8 cellular contexts compared by ENCODE assay signal in genomic region chr9:129610473-129611301, GRCh38. TPM values are rescaled to one million over a fixed set of nuclear protein-coding genes. Genes with fewer than 3 reads are reported as not detected.
A peak's percentile ranks its signal among the peaks of the same experiment; 100 is the strongest.
DNase-seq lines count a peak whose midpoint lies in the region; ATAC-seq and TF ChIP-seq lines count a peak whose summit lies in the region.

No MANE protein-coding gene starts in this region.

- WGBS in tibial nerve, 2 donors, result 1% methylated on average over 22 to 35 of the region's 66 CpGs

- H3K27me3 Mint-ChIP-seq in activated naive CD4-positive, alpha-beta T cell treated with anti-CD3 and anti-CD28 coated beads, Interleukin-2, amount 50 U/mL, for 24 hours, result no peaks in the 10 kb centered on the region

- H4K20me1 ChIP-seq in osteoblast (ENCODE audit: insufficient read depth, low read length), result no peaks in the 10 kb centered on the region

- H3K27ac Mint-ChIP-seq in activated naive CD4-positive, alpha-beta T cell treated with anti-CD3 and anti-CD28 coated beads, Interleukin-2, amount 50 U/mL, for 24 hours, result no peak overlapping the region

- H3K36me3 ChIP-seq in osteoblast (ENCODE audit: insufficient read depth, low read length) (no peaks in the 10 kb centered on the region), tibial nerve (no peaks in the 10 kb centered on the region)

- peak overlapping the region; percentile 91 for H2AFZ ChIP-seq in osteoblast (ENCODE audit: low read length)

- H3K4me3 ChIP-seq in osteoblast (ENCODE audit: insufficient read depth, low read length) (peak overlapping the region; percentile 82), tibial nerve (peak overlapping the region; percentile 40 to 73 (median 54))

- peak overlapping the region; percentile 76 for H3K4me3 Mint-ChIP-seq in activated naive CD4-positive, alpha-beta T cell treated with anti-CD3 and anti-CD28 coated beads, Interleukin-2, amount 50 U/mL, for 24 hours

- TF ChIP-seq CTCF in osteoblast (IDR thresholded peaks at IDR 0.05; ENCODE audit: extremely low read depth, low read depth, low read length) (peak; percentile 64), tibial nerve (IDR thresholded peaks at IDR 0.05) (peak; percentile 88 to 100 (median 99))

- H3K4me1 ChIP-seq in osteoblast (ENCODE audit: insufficient read depth, low read length) (peaks cover 21% of the 10 kb centered on the region), tibial nerve (peaks cover 0 to 75% (median 49%) of the 10 kb centered on the region in 4 donors)

- peak overlapping the region; percentile 100 for H3K4me2 ChIP-seq in osteoblast (ENCODE audit: insufficient read depth, low read length)

- DNase-seq in NCI-H2029 (lab: John Stamatoyannopoulos, UW), result peak; percentile 43
- no peak for DNase-seq in NCI-H2029 treated with DMSO at 0.1 percent for 48 hours (lab: John Stamatoyannopoulos, UW)
- peak; percentile 96 for DNase-seq in HuH-7.5 (ENCODE audit: low spot score)
- DNase-seq in glomerular visceral epithelial cell (ENCODE audit: extremely low spot score), result peak; percentile 67
- peak; percentile 99 for DNase-seq in osteoblast (ENCODE audit: insufficient read length, low spot score, missing footprints)
- peak; percentile 60 to 79 for DNase-seq in tibial nerve (ENCODE audit: low spot score in 2 of 2)

- peak; percentile 79 for ATAC-seq in SK-N-SH treated with all-trans-retinoic acid at 6 μM for 48 hours

- H3K4me1 Mint-ChIP-seq in activated naive CD4-positive, alpha-beta T cell treated with anti-CD3 and anti-CD28 coated beads, Interleukin-2, amount 50 U/mL, for 24 hours, result peaks cover 37% of the 10 kb centered on the region

- H3K27me3 ChIP-seq in osteoblast (ENCODE audit: insufficient read depth, low read length) (no peaks in the 10 kb centered on the region), tibial nerve (no peaks in the 10 kb centered on the region)

- no peaks in the 10 kb centered on the region for H3K9me3 Mint-ChIP-seq in activated naive CD4-positive, alpha-beta T cell treated with anti-CD3 and anti-CD28 coated beads, Interleukin-2, amount 50 U/mL, for 24 hours

- H3K27ac ChIP-seq in osteoblast (ENCODE audit: low read depth, low read length) (peak overlapping the region; percentile 74), tibial nerve (peak overlapping the region; percentile 87 to 96 (median 93))

- H3K36me3 Mint-ChIP-seq in activated naive CD4-positive, alpha-beta T cell treated with anti-CD3 and anti-CD28 coated beads, Interleukin-2, amount 50 U/mL, for 24 hours, result no peaks in the 10 kb centered on the region

- H3K79me2 ChIP-seq in osteoblast (ENCODE audit: insufficient read depth, low read length), result no peaks in the 10 kb centered on the region

- TF ChIP-seq EP300 in tibial nerve (IDR thresholded peaks at IDR 0.05), result peak in 1 of 2 donors; percentile 6

- H3K9me3 ChIP-seq in osteoblast (ENCODE audit: low read depth, low read length), result no peaks in the 10 kb centered on the region
- no peaks in the 10 kb centered on the region for H3K9me3 ChIP-seq in tibial nerve

- TF ChIP-seq POLR2A in tibial nerve (IDR thresholded peaks at IDR 0.05), result peak in 1 of 2 donors; percentile 32

TF ChIP-seq in SK-N-SH treated with all-trans-retinoic acid at 6 μM for 48 hours, 23 proteins besides CTCF, POLR2A, EP300 and RAD21:
- TF ChIP-seq GLIS3 (CRISPR knock-in tag; IDR thresholded peaks at IDR 0.05) (no peak), PATZ1 (CRISPR knock-in tag; IDR thresholded peaks at IDR 0.05; ENCODE audit: borderline replicate concordance) (no peak), SNAI2 (CRISPR knock-in tag; IDR thresholded peaks at IDR 0.05) (no peak), ZFP3 (CRISPR knock-in tag; IDR thresholded peaks at IDR 0.05) (no peak), POU6F1 (CRISPR knock-in tag; IDR thresholded peaks at IDR 0.05; ENCODE audit: borderline replicate concordance, low read depth) (no peak), PPARA (CRISPR knock-in tag; IDR thresholded peaks at IDR 0.05; ENCODE audit: borderline replicate concordance) (no peak), RARB (CRISPR knock-in tag; IDR thresholded peaks at IDR 0.05) (no peak), ZNF565 (CRISPR knock-in tag; conservative IDR thresholded peaks at IDR 0.05; ENCODE audit: low read depth) (no peak), TOX (CRISPR knock-in tag; IDR thresholded peaks at IDR 0.05; ENCODE audit: borderline replicate concordance) (no peak), CREB5 (CRISPR knock-in tag; IDR thresholded peaks at IDR 0.05; ENCODE audit: low read depth) (no peak)

RNA-seq across cellular contexts. Expression of gene C9orf50, which starts 10.2 kb away (rescaled TPM):
- total RNA-seq in osteoblast (under 0.01 and 0.36 TPM in 2 replicates), tibial nerve (1 to 10 TPM in 3 of 4 donors, under 1 TPM in 1; 0.90 to 1.7 (median 1.3) TPM)

RNA-seq across cellular contexts. Expression of gene NTMT1, which starts 15.3 kb away (rescaled TPM):
- total RNA-seq in osteoblast (26.4 and 28.6 TPM in 2 replicates), tibial nerve (10 to 100 TPM; 23.9 to 30.6 (median 27.5) TPM)

RNA-seq across cellular contexts. Expression of gene ASB6, which starts 31.3 kb away (rescaled TPM):
- 21.0 and 23.9 TPM in 2 replicates for total RNA-seq in osteoblast
- 10 to 100 TPM; 14.9 to 25.5 (median 22.4) TPM for total RNA-seq in tibial nerve

RNA-seq across cellular contexts. Expression of gene PRRX2, which starts 54.8 kb away (rescaled TPM):
- 27.5 and 34.8 TPM in 2 replicates for total RNA-seq in osteoblast
- 10 to 100 TPM in 3 of 4 donors, 1 to 10 TPM in 1; 9.6 to 32.1 (median 14.9) TPM for total RNA-seq in tibial nerve
